5 cellular contexts compared by ENCODE assay signal in the genomic region with DNA sequence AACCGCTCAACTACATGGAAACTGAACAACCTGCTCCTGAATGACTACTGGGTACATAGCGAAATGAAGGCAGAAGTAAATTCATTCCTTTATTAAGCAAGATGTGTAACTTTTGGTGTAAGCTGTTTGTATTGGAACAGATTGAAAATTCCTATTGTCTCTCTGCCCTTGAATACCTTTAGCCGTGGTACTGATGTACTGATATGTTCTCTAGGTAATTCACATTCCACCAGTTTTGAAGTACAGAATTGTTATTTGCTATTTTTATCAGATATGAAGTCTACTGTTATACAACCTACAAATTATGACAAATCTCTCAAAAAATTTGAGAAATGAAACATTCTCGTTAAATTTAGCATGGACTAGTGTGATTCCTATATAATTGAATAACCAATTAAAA.
"Had no signal": no experiment of that assay in that cellular context is flagged by ENCODE, and none has a peak within 500 bp of the region (broad histone marks: within the 10 kb centered on the region; RNA-seq: fewer than 3 reads in every experiment).

No MANE protein-coding gene starts in this region.

- ATAC-seq: GM23338, HepG2 had no signal

- DNase-seq: H9, HCEC 1CT had no signal

- H3K4me3 ChIP-seq: GM23338 had no signal

- H3K4me2 ChIP-seq: GM23338 had no signal

- H2AFZ ChIP-seq: GM23338 had no signal

- H3K27ac ChIP-seq: HL-60 had no signal
